Comparison of ENCODE assay signal across 22 cellular contexts in the genomic region with DNA sequence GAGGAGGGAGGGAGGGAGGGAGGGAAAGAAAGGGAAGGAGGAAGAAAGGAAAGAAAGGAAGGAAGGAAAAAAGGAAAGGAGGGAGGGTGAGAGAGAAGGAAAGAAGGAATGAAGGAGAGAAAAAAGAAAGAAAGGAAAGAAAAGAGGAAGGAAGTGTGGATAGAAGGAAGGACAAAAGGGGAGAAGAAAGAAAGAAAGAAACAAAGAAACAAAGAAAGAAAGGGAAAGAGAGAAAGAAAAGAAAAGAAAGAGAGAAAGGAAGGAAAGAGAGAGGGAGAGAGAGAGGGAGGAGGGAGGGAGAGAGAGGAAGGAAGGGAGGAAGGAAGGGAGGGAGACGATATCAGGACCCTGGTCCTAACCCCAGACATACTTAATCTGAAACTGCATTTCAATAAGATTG.
"Had no signal": no experiment of that assay in that cellular context is flagged by ENCODE, and none has a peak within 500 bp of the region (broad histone marks: within the 10 kb centered on the region; RNA-seq: fewer than 3 reads in every experiment).

No MANE protein-coding gene starts in this region.

- H3K36me3 Mint-ChIP-seq: naive thymus-derived CD4-positive, alpha-beta T cell had no signal

- FAIRE-seq: colon, endothelial cell of umbilical vein, frontal cortex, islet of Langerhans, keratinocyte had no signal

- H3K4me1 ChIP-seq: foreskin keratinocyte, gastroesophageal sphincter, left lung, lower lobe of right lung had no signal

- H3K4me3 ChIP-seq: coronary artery, dorsolateral prefrontal cortex, esophagus muscularis mucosa, gastroesophageal sphincter, heart right ventricle, left lung, lower lobe of right lung had no signal

- H3K27ac Mint-ChIP-seq: naive thymus-derived CD4-positive, alpha-beta T cell had no signal

- DNase-seq: dermis blood vessel endothelial cell; dorsolateral prefrontal cortex; effector CD4-positive, alpha-beta T cell; effector memory CD4-positive, alpha-beta T cell; foreskin keratinocyte; heart right ventricle; hippocampal formation; left cardiac atrium; left lung; left ventricle myocardium superior; lower lobe of right lung; mesenchymal stem cell; midbrain; naive thymus-derived CD4-positive, alpha-beta T cell had no signal

- H3K36me3 ChIP-seq: esophagus muscularis mucosa, gastroesophageal sphincter, heart right ventricle, left lung, lower lobe of right lung had no signal

- H3K27me3 ChIP-seq: esophagus muscularis mucosa, foreskin keratinocyte, gastroesophageal sphincter, heart right ventricle, left lung had no signal

- H3K9me3 ChIP-seq: esophagus muscularis mucosa, gastroesophageal sphincter, heart right ventricle, left lung, lower lobe of right lung had no signal

- H3K4me3 Mint-ChIP-seq: naive thymus-derived CD4-positive, alpha-beta T cell had no signal

- ATAC-seq: foreskin keratinocyte; gastroesophageal sphincter; heart right ventricle; left cardiac atrium; left lung; left ventricle myocardium superior; lower lobe of right lung; naive thymus-derived CD4-positive, alpha-beta T cell had no signal

- H3K27ac ChIP-seq: coronary artery, dorsolateral prefrontal cortex, esophagus muscularis mucosa, foreskin keratinocyte, gastroesophageal sphincter, heart right ventricle, left lung, lower lobe of right lung had no signal

- H3K4me1 Mint-ChIP-seq: naive thymus-derived CD4-positive, alpha-beta T cell had no signal
